Comparison of ENCODE assay signal across 20 cellular contexts in the genomic region with DNA sequence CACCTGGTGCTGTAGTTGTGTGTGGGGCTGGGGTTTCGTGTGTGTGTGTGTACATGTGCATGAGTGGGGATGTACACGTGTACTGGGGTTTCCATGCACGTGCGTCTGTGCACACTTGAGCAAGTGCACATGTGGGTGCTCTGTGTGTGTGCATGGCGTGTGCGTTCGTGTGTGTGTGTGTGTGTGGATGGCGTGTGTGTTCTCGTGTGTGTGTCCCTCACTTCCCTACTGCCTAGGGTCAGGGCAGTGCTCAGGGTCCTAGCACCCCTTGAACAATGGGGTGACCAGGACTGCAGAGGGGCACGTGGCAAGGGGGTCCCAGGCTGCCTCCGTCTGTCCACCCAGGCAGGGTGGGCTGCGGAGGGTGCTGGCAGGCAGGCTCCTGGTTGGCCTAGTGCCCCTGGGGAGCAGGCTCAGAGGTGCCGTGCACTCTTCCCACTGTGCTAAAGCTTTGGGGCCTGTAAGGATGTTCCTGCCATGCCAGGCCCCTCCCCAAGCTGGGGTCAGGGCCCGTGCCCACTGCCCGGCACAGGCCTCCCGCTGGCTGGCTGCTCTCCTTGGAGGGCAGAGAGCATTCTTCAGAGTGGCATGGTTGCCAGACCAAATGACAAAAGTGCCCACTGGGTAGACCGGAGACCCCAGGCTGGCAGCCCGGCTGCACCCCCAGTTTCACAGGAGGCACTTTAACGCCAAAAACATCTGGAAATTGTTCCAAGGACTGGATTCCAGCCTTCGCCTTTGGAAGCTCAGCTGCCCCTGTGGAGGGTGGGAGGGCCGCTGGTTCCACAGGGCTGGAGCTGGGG. TPM values are rescaled to one million over a fixed set of nuclear protein-coding genes. Genes with fewer than 3 reads are reported as not detected.
DNase-seq lines count a peak whose midpoint lies in the region; ATAC-seq and TF ChIP-seq lines count a peak whose summit lies in the region.
"Had no signal": no experiment of that assay in that cellular context is flagged by ENCODE, and none has a peak within 500 bp of the region (broad histone marks: within the 10 kb centered on the region; RNA-seq: fewer than 3 reads in every experiment).

No MANE protein-coding gene starts in this region.

- TF ChIP-seq CTCF in RWPE2 (IDR thresholded peaks at IDR 0.05; ENCODE audit: poor library complexity, severe bottlenecking) (no peak), thyroid gland (IDR thresholded peaks at IDR 0.05) (no peak)

- H3K27ac ChIP-seq in RWPE2 (ENCODE audit: poor library complexity, severe bottlenecking) (peak overlapping the region; percentile 55), thyroid gland (peak overlapping the region; percentile 86 to 99 (median 96)), substantia nigra (ENCODE audit: low read depth, low read length, poor library complexity, severe bottlenecking) (no peak overlapping the region)
- H3K27ac ChIP-seq: KMS-11 had no signal

- ATAC-seq in Right ventricle myocardium superior (ENCODE audit: poor library complexity) (no peak), RWPE2 (ENCODE audit: low read depth) (no peak)
- ATAC-seq: activated CD4-positive, CD25-positive, alpha-beta regulatory T cell treated with anti-CD3 and anti-CD28 coated beads, Interleukin-2, amount 50 U/mL, for 24 hours; activated T-cell treated with anti-CD3 and anti-CD28 coated beads, Interleukin-2, amount 50 U/mL, for 4 hours; natural killer cell treated with Interleukin-12 subunit alpha and Interleukin-12 subunit beta and Interleukin-15 and Interleukin-18, amount 100 ng/mL, for 72 hours had no signal

- WGBS in thyroid gland, 2 donors: 62 to 66% methylated on average over 7 to 11 of the region's 21 CpGs

- no peak overlapping the region for H3K9ac ChIP-seq in iPS-15b (ENCODE audit: low read depth, low read length)
- H3K9ac ChIP-seq: KMS-11 had no signal

- no peak for TF ChIP-seq POLR2A in thyroid gland (IDR thresholded peaks at IDR 0.05)

- H3K4me3 ChIP-seq in RWPE2 (ENCODE audit: severe bottlenecking) (no peak overlapping the region), iPS-15b (ENCODE audit: low read depth, low read length) (peak overlapping the region; percentile 2), thyroid gland (replicated peaks in 1 of 3) (no peak overlapping the region)

- intact Hi-C loops in Right ventricle myocardium superior (cut with DNase I) (no loop called here), cardiac septum (cut with DNase I) (no loop called here), thyroid gland (cut with DNase I) (no loop called here)

- H3K27me3 ChIP-seq in RWPE2 (ENCODE audit: insufficient read depth, poor library complexity, severe bottlenecking): peaks cover 12% of the 10 kb centered on the region
- peaks cover 7% of the 10 kb centered on the region for H3K27me3 ChIP-seq in iPS-15b (ENCODE audit: control insufficient read depth, insufficient read depth, low read length)
- no peaks in the 10 kb centered on the region for H3K27me3 ChIP-seq in thyroid gland

- H3K36me3 ChIP-seq in RWPE2 (ENCODE audit: low read depth) (no peaks in the 10 kb centered on the region), iPS-15b (ENCODE audit: control insufficient read depth, insufficient read depth, low read length) (no peaks in the 10 kb centered on the region), thyroid gland (no peaks in the 10 kb centered on the region)
- H3K36me3 ChIP-seq: esophagus squamous epithelium had no signal

- H3K4me1 ChIP-seq in RWPE2 (ENCODE audit: insufficient read depth, poor library complexity, severe bottlenecking) (peaks cover 26% of the 10 kb centered on the region), iPS-15b (ENCODE audit: control insufficient read depth, insufficient read depth, low read length) (peaks cover 3% of the 10 kb centered on the region), thyroid gland (peaks cover 69 to 93% of the 10 kb centered on the region in 2 donors)

- DNase-seq in Right ventricle myocardium superior (peak; percentile 33), cardiac septum (ENCODE audit: low spot score) (no peak), RWPE2 (ENCODE audit: low spot score) (no peak), thyroid gland (no peak), substantia nigra (lab: John Stamatoyannopoulos, UW) (no peak), NCI-H526 (lab: John Stamatoyannopoulos, UW) (no peak)
- DNase-seq in stimulated activated CD4-positive, alpha-beta T cell treated with anti-CD3 and anti-CD28 coated beads, Interleukin-15, amount 100 ng/mL, for 24 hours: no peak
- DNase-seq: activated naive CD4-positive, alpha-beta T cell treated with anti-CD3 and anti-CD28 coated beads for 36 hours; activated T-cell treated with anti-CD3 and anti-CD28 coated beads, Interleukin-2, amount 50 U/mL, for 4 hours; aorta; effector CD4-positive, alpha-beta T cell; esophagus squamous epithelium; midbrain; NCI-H1105 treated with DMSO at 0.1 percent for 48 hours; NCI-H2081 treated with DMSO at 0.1 percent for 48 hours; T-helper 9 cell had no signal

- H3K9me3 ChIP-seq in RWPE2 (ENCODE audit: severe bottlenecking) (no peaks in the 10 kb centered on the region), iPS-15b (ENCODE audit: control insufficient read depth, insufficient read depth, low read length) (no peaks in the 10 kb centered on the region), thyroid gland (no peaks in the 10 kb centered on the region)
- H3K9me3 ChIP-seq: esophagus squamous epithelium had no signal

RNA-seq across cellular contexts. Expression of a gene that starts 29.1 kb away (rescaled TPM):
- 22.2 TPM for total RNA-seq in Right ventricle myocardium superior
- 28.1 TPM for total RNA-seq in cardiac septum
- total RNA-seq in thyroid gland: 10 to 100 TPM; 59.0 to 93.9 (median 77.2) TPM

RNA-seq across cellular contexts. Expression of a gene that starts 47.3 kb away (rescaled TPM):
- total RNA-seq in Right ventricle myocardium superior (0.19 TPM), cardiac septum (0.22 TPM), thyroid gland (under 1 TPM; 0.15 to 0.33 (median 0.24) TPM)
- total RNA-seq: activated naive CD4-positive, alpha-beta T cell treated with anti-CD3 and anti-CD28 coated beads for 36 hours; esophagus squamous epithelium had no signal

RNA-seq across cellular contexts. Expression of a gene that starts 53.7 kb away (rescaled TPM):
- total RNA-seq in Right ventricle myocardium superior: 8.4 TPM
- 12.9 TPM for total RNA-seq in cardiac septum
- total RNA-seq in thyroid gland: 10 to 100 TPM in 3 of 4 donors, 1 to 10 TPM in 1; 9.7 to 32.3 (median 25.0) TPM
